In genomic region chr11:112172362-112172994, GRCh38 we compare ENCODE assay signal across 14 cellular contexts. TPM values are rescaled to one million over a fixed set of nuclear protein-coding genes. Genes with fewer than 3 reads are reported as not detected.
A peak's percentile ranks its signal among the peaks of the same experiment; 100 is the strongest.
DNase-seq lines count a peak whose midpoint lies in the region; ATAC-seq, FAIRE-seq and TF ChIP-seq lines count a peak whose summit lies in the region.
"Had no signal": no experiment of that assay in that cellular context is flagged by ENCODE, and none has a peak within 500 bp of the region (broad histone marks: within the 10 kb centered on the region; RNA-seq: fewer than 3 reads in every experiment).

No MANE protein-coding gene starts in this region.

- H3K36me3 Mint-ChIP-seq in activated CD8-positive, alpha-beta T cell treated with anti-CD3 and anti-CD28 coated beads, Interleukin-2, amount 10 ng/mL, durations not matched to agents 7 days and 5 days (ENCODE audit: low read depth), result no peaks in the 10 kb centered on the region
- H3K36me3 Mint-ChIP-seq: CD8-positive, alpha-beta memory T cell had no signal

- H3K27me3 Mint-ChIP-seq in activated CD8-positive, alpha-beta T cell treated with anti-CD3 and anti-CD28 coated beads, Interleukin-2, amount 10 ng/mL, durations not matched to agents 7 days and 5 days (ENCODE audit: low read depth), result peaks cover 12% of the 10 kb centered on the region

- H4K20me1 ChIP-seq in BLaER1 treated with 17β-estradiol and CSF1 and Interleukin-3, amounts not matched to agents 10 nM and 100 nM, result no peaks in the 10 kb centered on the region

- FAIRE-seq in GM19239 (lab: Jason Lieb, UNC), result peak; percentile 4

- H3K4me3 ChIP-seq in BLaER1 treated with 17β-estradiol and CSF1 and Interleukin-3, amounts not matched to agents 10 nM and 100 nM, result no peak overlapping the region
- no peak overlapping the region for H3K4me3 ChIP-seq in epithelial cell of esophagus (ENCODE audit: low read length)
- H3K4me3 ChIP-seq: PC-9, upper lobe of right lung had no signal

- H3K36me3 ChIP-seq in BLaER1 treated with 17β-estradiol and CSF1 and Interleukin-3, amounts not matched to agents 10 nM and 100 nM, result no peaks in the 10 kb centered on the region
- H3K36me3 ChIP-seq: upper lobe of right lung had no signal

- no peak overlapping the region for H3K27ac Mint-ChIP-seq in activated CD8-positive, alpha-beta T cell treated with anti-CD3 and anti-CD28 coated beads, Interleukin-2, amount 10 ng/mL, durations not matched to agents 7 days and 5 days
- H3K27ac Mint-ChIP-seq: CD8-positive, alpha-beta memory T cell had no signal

- no peak overlapping the region for H3K9ac ChIP-seq in BLaER1 treated with 17β-estradiol and CSF1 and Interleukin-3, amounts not matched to agents 10 nM and 100 nM

- H3K9me3 Mint-ChIP-seq in activated CD8-positive, alpha-beta T cell treated with anti-CD3 and anti-CD28 coated beads, Interleukin-2, amount 10 ng/mL, durations not matched to agents 7 days and 5 days (ENCODE audit: insufficient read depth), result no peaks in the 10 kb centered on the region
- H3K9me3 Mint-ChIP-seq: CD8-positive, alpha-beta memory T cell; neural crest cell had no signal

- peak; percentile 69 for ATAC-seq in HG03175 (IDR thresholded peaks at IDR 0.05; ENCODE audit: unreplicated experiment)
- no peak for ATAC-seq in activated CD8-positive, alpha-beta T cell treated with anti-CD3 and anti-CD28 coated beads, Interleukin-2, amount 10 ng/mL, durations not matched to agents 7 days and 5 days

- POLR2A ChIA-PET in activated CD8-positive, alpha-beta T cell treated with anti-CD3 and anti-CD28 coated beads, Interleukin-2, amount 10 ng/mL, durations not matched to agents 7 days and 5 days (lab: Charles Lee), result interaction anchor here (0.6 kb wide), 1 partner anchor 302 kb away, joined by 3 read pairs; no protein-coding TSS in a partner anchor

- H3K4me2 ChIP-seq in BLaER1 treated with 17β-estradiol and CSF1 and Interleukin-3, amounts not matched to agents 10 nM and 100 nM, result peak overlapping the region in 7 of 11 experiments; percentile 2 to 51 (median 33); a peak in 10 of 22 replicates
- H3K4me2 ChIP-seq: PC-9 had no signal

- TF ChIP-seq CTCF in epithelial cell of esophagus (IDR thresholded peaks at IDR 0.05; ENCODE audit: insufficient read depth, low read depth, low read length, missing control alignments), result no peak

- peaks cover 12% of the 10 kb centered on the region for H3K4me1 Mint-ChIP-seq in activated CD8-positive, alpha-beta T cell treated with anti-CD3 and anti-CD28 coated beads, Interleukin-2, amount 10 ng/mL, durations not matched to agents 7 days and 5 days (ENCODE audit: low read depth)

- H3K4me3 Mint-ChIP-seq in activated CD8-positive, alpha-beta T cell treated with anti-CD3 and anti-CD28 coated beads, Interleukin-2, amount 10 ng/mL, durations not matched to agents 7 days and 5 days, result no peak overlapping the region
- H3K4me3 Mint-ChIP-seq: CD8-positive, alpha-beta memory T cell; neural crest cell had no signal

- H3K27ac ChIP-seq in BLaER1 treated with 17β-estradiol and CSF1 and Interleukin-3, amounts not matched to agents 10 nM and 100 nM, result 0 out of 22 replicates have a peak overlapping the region, but pooled peaks of 1 of the 11 experiments have one; percentile 11
- H3K27ac ChIP-seq: PC-9, upper lobe of right lung had no signal

- no peaks in the 10 kb centered on the region for H3K27me3 ChIP-seq in BLaER1 treated with 17β-estradiol and CSF1 and Interleukin-3, amounts not matched to agents 10 nM and 100 nM
- H3K27me3 ChIP-seq: upper lobe of right lung had no signal

- peaks cover 0 to 22% (median 16%) of the 10 kb centered on the region in 10 experiments; a peak in 15 of 20 replicates for H3K4me1 ChIP-seq in BLaER1 treated with 17β-estradiol and CSF1 and Interleukin-3, amounts not matched to agents 10 nM and 100 nM

- H3K9me3 ChIP-seq in BLaER1 treated with 17β-estradiol and CSF1 and Interleukin-3, amounts not matched to agents 10 nM and 100 nM (replicated peaks in 1 of 11), result 0 out of 22 replicates have a peak, but pooled peaks cover 0 to 2% (median 0%) of the 10 kb centered on the region in 11 experiments
- H3K9me3 ChIP-seq: upper lobe of right lung had no signal

- CTCF ChIA-PET in activated CD8-positive, alpha-beta T cell treated with anti-CD3 and anti-CD28 coated beads, Interleukin-2, amount 10 ng/mL, durations not matched to agents 7 days and 5 days (lab: Charles Lee), result interaction anchor here (0.9 kb wide), 1 partner anchor 43 kb away, joined by 3 read pairs; no protein-coding TSS in a partner anchor

- DNase-seq in GM19239 (ENCODE audit: insufficient read length, low spot score), result no peak
- DNase-seq in epithelial cell of esophagus (ENCODE audit: low read depth), result peak; percentile 23
- no peak for DNase-seq in activated CD8-positive, alpha-beta T cell treated with anti-CD3 and anti-CD28 coated beads, Interleukin-2, amount 10 ng/mL, durations not matched to agents 7 days and 5 days
- DNase-seq in cerebellar nuclear complex (lab: John Stamatoyannopoulos, UW), result no peak
- DNase-seq in RKO (ENCODE audit: low spot score), result no peak
- DNase-seq in DMS114 treated with DMSO at 0.1 percent for 48 hours (lab: John Stamatoyannopoulos, UW; ENCODE audit: unreplicated experiment), result no peak
- DNase-seq: CD8-positive, alpha-beta memory T cell; NCI-H1436 treated with DMSO at 0.1 percent for 48 hours; upper lobe of right lung had no signal

RNA-seq across cellular contexts. Expression of gene BCO2, which starts 2.8 kb away (rescaled TPM):
- total RNA-seq in activated CD8-positive, alpha-beta T cell treated with anti-CD3 and anti-CD28 coated beads, Interleukin-2, amount 10 ng/mL, durations not matched to agents 7 days and 5 days, result 1 to 10 TPM; 1.3 to 1.9 TPM

RNA-seq across cellular contexts. Expression of gene TEX12, which starts 5.3 kb away (rescaled TPM):
- total RNA-seq in activated CD8-positive, alpha-beta T cell treated with anti-CD3 and anti-CD28 coated beads, Interleukin-2, amount 10 ng/mL, durations not matched to agents 7 days and 5 days, result not detected
- total RNA-seq: dermis microvascular lymphatic vessel endothelial cell, neural crest cell, PC-9, upper lobe of right lung had no signal

RNA-seq across cellular contexts. Expression of gene IL18, which starts 8.6 kb away (rescaled TPM):
- total RNA-seq in activated CD8-positive, alpha-beta T cell treated with anti-CD3 and anti-CD28 coated beads, Interleukin-2, amount 10 ng/mL, durations not matched to agents 7 days and 5 days, result under 1 TPM; 0.26 to 0.40 TPM
- total RNA-seq: CD8-positive, alpha-beta memory T cell; dermis microvascular lymphatic vessel endothelial cell; neural crest cell had no signal

RNA-seq across cellular contexts. Expression of gene PTS, which starts 53.8 kb away (rescaled TPM):
- total RNA-seq in activated CD8-positive, alpha-beta T cell treated with anti-CD3 and anti-CD28 coated beads, Interleukin-2, amount 10 ng/mL, durations not matched to agents 7 days and 5 days, result 10 to 100 TPM; 19.8 to 20.8 TPM
